Comparison of ENCODE assay signal across 14 cellular contexts in genomic region chr3:5202267-5202666, GRCh38. TPM values are rescaled to one million over a fixed set of nuclear protein-coding genes. Genes with fewer than 3 reads are reported as not detected.
DNase-seq lines count a peak whose midpoint lies in the region; ATAC-seq lines count a peak whose summit lies in the region.
"Had no signal": no experiment of that assay in that cellular context is flagged by ENCODE, and none has a peak within 500 bp of the region (broad histone marks: within the 10 kb centered on the region; RNA-seq: fewer than 3 reads in every experiment).

No MANE protein-coding gene starts in this region.

- no peak for ATAC-seq in CD4-positive, CD25-positive, alpha-beta regulatory T cell (ENCODE audit: low read depth in 2 of 2)
- ATAC-seq in naive thymus-derived CD8-positive, alpha-beta T cell, result no peak
- ATAC-seq in GM21381 (IDR thresholded peaks at IDR 0.05; ENCODE audit: unreplicated experiment), result no peak

- H3K9ac ChIP-seq in adipocyte (ENCODE audit: low read length), result peak overlapping the region; percentile 37

- H3K4me3 ChIP-seq in CD4-positive, CD25-positive, alpha-beta regulatory T cell (ENCODE audit: low read depth, low read length), result no peak overlapping the region
- no peak overlapping the region for H3K4me3 ChIP-seq in adipocyte (ENCODE audit: low read length)
- H3K4me3 ChIP-seq: right atrium auricular region had no signal

- peaks cover 32% of the 10 kb centered on the region for H3K4me1 ChIP-seq in CD4-positive, CD25-positive, alpha-beta regulatory T cell (ENCODE audit: control insufficient read depth, insufficient read depth, low read length, poor library complexity, severe bottlenecking)
- H3K4me1 ChIP-seq in adipocyte (ENCODE audit: control insufficient read depth, insufficient read depth, low read length), result peaks cover 54% of the 10 kb centered on the region

- H3K36me3 ChIP-seq in CD4-positive, CD25-positive, alpha-beta regulatory T cell (ENCODE audit: control insufficient read depth, insufficient read depth, low read length), result peaks cover 73% of the 10 kb centered on the region
- peaks cover 40% of the 10 kb centered on the region for H3K36me3 ChIP-seq in adipocyte (ENCODE audit: control insufficient read depth, insufficient read depth, low read length, severe bottlenecking)

- H3K27me3 ChIP-seq in CD4-positive, CD25-positive, alpha-beta regulatory T cell (ENCODE audit: control insufficient read depth, insufficient read depth, low read length), result no peaks in the 10 kb centered on the region
- no peaks in the 10 kb centered on the region for H3K27me3 ChIP-seq in adipocyte (replicated peaks; ENCODE audit: control insufficient read depth, insufficient read depth, low read length)
- H3K27me3 ChIP-seq: right atrium auricular region had no signal

- H3K9me3 Mint-ChIP-seq in CD4-positive, CD25-positive, alpha-beta regulatory T cell, result peaks cover 0 to under 1% (median 0%) of the 10 kb centered on the region in 7 donors
- peaks cover 0 to 2% (median 0%) of the 10 kb centered on the region in 3 donors for H3K9me3 Mint-ChIP-seq in IgD-negative memory B cell
- H3K9me3 Mint-ChIP-seq in naive thymus-derived CD8-positive, alpha-beta T cell, result peaks cover 0 to 5% (median 0%) of the 10 kb centered on the region in 9 donors
- H3K9me3 Mint-ChIP-seq: central memory CD8-positive, alpha-beta T cell; T-helper 1 cell treated with Interleukin-12 subunit alpha and Interleukin-12 subunit beta and Interleukin-4 antibody, amounts not matched to agents 30 μg/mL and 1 μg/mL, for 36 hours had no signal

- no peak overlapping the region for H3K27ac ChIP-seq in CD4-positive, CD25-positive, alpha-beta regulatory T cell (ENCODE audit: insufficient read depth, low read length, poor library complexity, severe bottlenecking)
- H3K27ac ChIP-seq: right atrium auricular region had no signal

- H3K4me3 Mint-ChIP-seq in CD4-positive, CD25-positive, alpha-beta regulatory T cell, result no peak overlapping the region
- no peak overlapping the region for H3K4me3 Mint-ChIP-seq in IgD-negative memory B cell
- H3K4me3 Mint-ChIP-seq in naive thymus-derived CD8-positive, alpha-beta T cell, result no peak overlapping the region
- H3K4me3 Mint-ChIP-seq: central memory CD8-positive, alpha-beta T cell; T-helper 1 cell treated with Interleukin-12 subunit alpha and Interleukin-12 subunit beta and Interleukin-4 antibody, amounts not matched to agents 30 μg/mL and 1 μg/mL, for 36 hours had no signal

- H3K27me3 Mint-ChIP-seq in CD4-positive, CD25-positive, alpha-beta regulatory T cell, result no peaks in the 10 kb centered on the region
- H3K27me3 Mint-ChIP-seq in IgD-negative memory B cell, result peaks cover 1% of the 10 kb centered on the region
- H3K27me3 Mint-ChIP-seq in naive thymus-derived CD8-positive, alpha-beta T cell, result no peaks in the 10 kb centered on the region
- H3K27me3 Mint-ChIP-seq: central memory CD8-positive, alpha-beta T cell had no signal

- peaks cover 55% of the 10 kb centered on the region for H3K36me3 Mint-ChIP-seq in CD4-positive, CD25-positive, alpha-beta regulatory T cell
- H3K36me3 Mint-ChIP-seq in IgD-negative memory B cell, result peaks cover 15% of the 10 kb centered on the region
- peaks cover 11 to 85% (median 34%) of the 10 kb centered on the region in 3 donors for H3K36me3 Mint-ChIP-seq in naive thymus-derived CD8-positive, alpha-beta T cell

- peaks cover 21 to 50% (median 42%) of the 10 kb centered on the region in 4 donors for H3K4me1 Mint-ChIP-seq in CD4-positive, CD25-positive, alpha-beta regulatory T cell
- peaks cover 37 to 46% (median 38%) of the 10 kb centered on the region in 3 donors for H3K4me1 Mint-ChIP-seq in IgD-negative memory B cell
- peaks cover 19 to 47% (median 31%) of the 10 kb centered on the region in 4 donors for H3K4me1 Mint-ChIP-seq in naive thymus-derived CD8-positive, alpha-beta T cell

- no peaks in the 10 kb centered on the region for H3K9me3 ChIP-seq in CD4-positive, CD25-positive, alpha-beta regulatory T cell (ENCODE audit: control insufficient read depth in 2 of 2, low read length in 2 of 2)
- H3K9me3 ChIP-seq in adipocyte (ENCODE audit: control insufficient read depth, low read length), result no peaks in the 10 kb centered on the region
- H3K9me3 ChIP-seq: right atrium auricular region had no signal

- H3K27ac Mint-ChIP-seq in CD4-positive, CD25-positive, alpha-beta regulatory T cell, result peak overlapping the region; percentile 3 to 82 (median 71)
- H3K27ac Mint-ChIP-seq in IgD-negative memory B cell, result peak overlapping the region in 2 of 3 donors; percentile 18 to 57
- H3K27ac Mint-ChIP-seq in naive thymus-derived CD8-positive, alpha-beta T cell, result peak overlapping the region in 7 of 10 donors; percentile 11 to 70 (median 49)
- H3K27ac Mint-ChIP-seq: T-helper 1 cell treated with Interleukin-12 subunit alpha and Interleukin-12 subunit beta and Interleukin-4 antibody, amounts not matched to agents 30 μg/mL and 1 μg/mL, for 36 hours had no signal

- DNase-seq in CD4-positive, CD25-positive, alpha-beta regulatory T cell, result no peak
- DNase-seq in adipocyte (ENCODE audit: low read depth), result peak; percentile 75
- DNase-seq in naive thymus-derived CD8-positive, alpha-beta T cell, result no peak
- no peak for DNase-seq in NCI-H748 (lab: John Stamatoyannopoulos, UW; ENCODE audit: unreplicated experiment)
- DNase-seq in HuH-7.5 (ENCODE audit: low spot score), result no peak
- DNase-seq: activated CD4-positive, alpha-beta T cell treated with anti-CD3 and anti-CD28 coated beads for 48 hours; GDM1; NCI-H1694 treated with DMSO at 0.1 percent for 48 hours; NCI-H526 had no signal

- POLR2A ChIA-PET in naive thymus-derived CD8-positive, alpha-beta T cell (lab: Charles Lee), result no interaction called here

RNA-seq across cellular contexts. Expression of gene EDEM1, which starts 14.8 kb away (rescaled TPM):
- 99.3 TPM for total RNA-seq in CD4-positive, CD25-positive, alpha-beta regulatory T cell
- polyA plus RNA-seq in CD4-positive, CD25-positive, alpha-beta regulatory T cell, result 10 to 100 TPM; 51.1 to 56.8 (median 54.5) TPM
- polyA plus RNA-seq in IgD-negative memory B cell, result 58.4 TPM
- 100 to 1,000 TPM; 108 to 109 TPM for total RNA-seq in naive thymus-derived CD8-positive, alpha-beta T cell
- polyA plus RNA-seq in naive thymus-derived CD8-positive, alpha-beta T cell, result 10 to 100 TPM; 25.5 to 31.0 (median 26.0) TPM
